In the genomic region with DNA sequence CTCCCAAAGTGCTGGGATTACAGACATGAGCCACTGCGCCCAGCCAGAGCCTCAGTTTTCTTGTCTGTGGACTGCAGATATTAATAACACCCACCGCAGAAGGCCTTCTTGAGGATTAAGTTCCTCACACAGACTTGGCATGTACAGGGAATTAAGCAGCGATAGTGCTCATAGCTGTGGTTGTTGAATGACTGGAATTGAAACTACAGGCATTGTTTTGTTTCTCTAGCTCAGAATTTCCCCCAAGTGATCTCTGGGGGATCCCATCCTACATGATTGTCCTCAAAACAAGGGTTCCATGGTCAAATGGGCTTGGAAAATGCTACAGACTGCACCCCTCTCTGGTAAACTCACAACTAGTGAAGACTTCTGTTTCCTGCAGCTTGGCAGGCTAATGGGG, we compare ENCODE assay signal across 27 cellular contexts. TPM values are rescaled to one million over a fixed set of nuclear protein-coding genes. Genes with fewer than 3 reads are reported as not detected.
DNase-seq lines count a peak whose midpoint lies in the region; ATAC-seq and TF ChIP-seq lines count a peak whose summit lies in the region.
"Had no signal": no experiment of that assay in that cellular context is flagged by ENCODE, and none has a peak within 500 bp of the region (broad histone marks: within the 10 kb centered on the region; RNA-seq: fewer than 3 reads in every experiment).

No MANE protein-coding gene starts in this region.

- intact Hi-C loops in cardiac septum (cut with DNase I) (no loop called here), Right ventricle myocardium superior (cut with DNase I) (no loop called here), heart right ventricle (cut with DNase I) (no loop called here)

- H3K9me3 ChIP-seq in HAP-1 (no peaks in the 10 kb centered on the region), right atrium auricular region (peaks cover 0 to 13% of the 10 kb centered on the region in 2 donors), heart right ventricle (peaks cover 0 to 22% (median 8%) of the 10 kb centered on the region in 11 donors)
- H3K9me3 ChIP-seq: MG63 had no signal

- H3K27me3 ChIP-seq in HAP-1 (ENCODE audit: low read depth) (no peaks in the 10 kb centered on the region), right atrium auricular region (no peaks in the 10 kb centered on the region), heart right ventricle (no peaks in the 10 kb centered on the region)
- H3K27me3 ChIP-seq: MG63 had no signal

- peak; percentile 51 for DNase-seq in cardiac septum (ENCODE audit: low spot score)
- no peak for DNase-seq in Right ventricle myocardium superior
- no peak for DNase-seq in HAP-1 (ENCODE audit: low spot score in 2 of 2)
- DNase-seq in right atrium auricular region (ENCODE audit: low spot score), result no peak
- DNase-seq in heart right ventricle, result no peak
- DNase-seq: activated CD4-positive, alpha-beta T cell treated with anti-CD3 and anti-CD28 coated beads for 4 hours; cerebellar nuclear complex; head of caudate nucleus; HFFc6; left cardiac atrium; mesenchymal stem cell; MG63; naive B cell; NCI-H748 treated with DMSO at 0.1 percent for 48 hours; occipital lobe; retina; SHP77 treated with DMSO at 0.1 percent for 48 hours; stimulated activated CD4-positive, alpha-beta T cell treated with anti-CD3 and anti-CD28 coated beads, Interleukin-4, amount 100 ng/mL, for 4 hours; T-helper 1 cell had no signal

- H3K4me1 Mint-ChIP-seq in activated T-helper 17 cell treated with anti-CD3 and anti-CD28 coated beads, Interleukin-2, amount 50 U/mL, for 72 hours, result peaks cover 2% of the 10 kb centered on the region

- no peak overlapping the region for H3K27ac Mint-ChIP-seq in activated T-helper 17 cell treated with anti-CD3 and anti-CD28 coated beads, Interleukin-2, amount 50 U/mL, for 72 hours
- H3K27ac Mint-ChIP-seq: activated naive CD4-positive, alpha-beta T cell treated with anti-CD3 and anti-CD28 coated beads, Interleukin-2, amount 50 U/mL, for 72 hours; activated T-helper 1 cell treated with anti-CD3 and anti-CD28 coated beads, Interleukin-12 subunit alpha, Interleukin-12 subunit beta, Interleukin-2, Interleukin-4 antibody, amounts not matched to agents 30 ng/mL and 10 ng/mL and 1 ng/mL, durations not matched to agents 14 hours and 24 hours and 36 hours; B cell; HFFc6; type B pancreatic cell had no signal

- no peak for ATAC-seq in Right ventricle myocardium superior (ENCODE audit: poor library complexity)
- ATAC-seq in HG03175 (IDR thresholded peaks at IDR 0.05; ENCODE audit: unreplicated experiment), result peak; percentile 43
- ATAC-seq in activated T-helper 17 cell treated with anti-CD3 and anti-CD28 coated beads, Interleukin-2, amount 50 U/mL, for 72 hours (replicated peaks), result peak; percentile 74
- no peak for ATAC-seq in GM21367 (IDR thresholded peaks at IDR 0.05; ENCODE audit: unreplicated experiment)
- no peak for ATAC-seq in heart right ventricle
- ATAC-seq: left cardiac atrium had no signal

- no peak overlapping the region for H3K4me3 Mint-ChIP-seq in activated T-helper 17 cell treated with anti-CD3 and anti-CD28 coated beads, Interleukin-2, amount 50 U/mL, for 72 hours
- H3K4me3 Mint-ChIP-seq: activated T-helper 1 cell treated with anti-CD3 and anti-CD28 coated beads, Interleukin-12 subunit alpha, Interleukin-12 subunit beta, Interleukin-2, Interleukin-4 antibody, amounts not matched to agents 30 ng/mL and 10 ng/mL and 1 ng/mL, durations not matched to agents 14 hours and 24 hours and 36 hours; B cell; HFFc6; naive B cell; type B pancreatic cell had no signal

- H3K4me1 ChIP-seq in HAP-1 (no peaks in the 10 kb centered on the region), right atrium auricular region (no peaks in the 10 kb centered on the region), heart right ventricle (no peaks in the 10 kb centered on the region)

- H3K36me3 ChIP-seq in HAP-1 (replicated peaks) (no peaks in the 10 kb centered on the region), right atrium auricular region (peaks cover 9% of the 10 kb centered on the region), heart right ventricle (peaks cover 0 to 82% (median 9%) of the 10 kb centered on the region in 9 donors)
- H3K36me3 ChIP-seq: MG63 had no signal

- 92 to 93% methylated on average over 3 of the region's 3 CpGs for WGBS in heart right ventricle, 2 donors

- H3K9me3 Mint-ChIP-seq in activated T-helper 17 cell treated with anti-CD3 and anti-CD28 coated beads, Interleukin-2, amount 50 U/mL, for 72 hours, result peaks cover 6% of the 10 kb centered on the region

- H3K36me3 Mint-ChIP-seq in activated T-helper 17 cell treated with anti-CD3 and anti-CD28 coated beads, Interleukin-2, amount 50 U/mL, for 72 hours (ENCODE audit: low read depth), result peaks cover 11% of the 10 kb centered on the region

- H3K27ac ChIP-seq in right atrium auricular region (no peak overlapping the region), heart right ventricle (no peak overlapping the region)
- H3K27ac ChIP-seq: epithelial cell of prostate had no signal

- no peaks in the 10 kb centered on the region for H3K27me3 Mint-ChIP-seq in activated T-helper 17 cell treated with anti-CD3 and anti-CD28 coated beads, Interleukin-2, amount 50 U/mL, for 72 hours
- H3K27me3 Mint-ChIP-seq: B cell, naive B cell, type B pancreatic cell had no signal

- no peak for TF ChIP-seq CTCF in right atrium auricular region (IDR thresholded peaks at IDR 0.05)
- TF ChIP-seq CTCF in heart right ventricle (IDR thresholded peaks at IDR 0.05), result no peak

- in situ Hi-C loops in HAP-1 (cut with MboI; ENCODE audit: low sequenced_read_pairs), result no loop called here

- H3K4me3 ChIP-seq in HAP-1 (no peak overlapping the region), right atrium auricular region (no peak overlapping the region), heart right ventricle (no peak overlapping the region)
- H3K4me3 ChIP-seq: MG63 had no signal

RNA-seq across cellular contexts. Expression of a gene that starts 44.2 kb away (rescaled TPM):
- total RNA-seq in cardiac septum, result 8.8 TPM
- 7.9 TPM for total RNA-seq in Right ventricle myocardium superior
- total RNA-seq in activated T-helper 17 cell treated with anti-CD3 and anti-CD28 coated beads, Interleukin-2, amount 50 U/mL, for 72 hours, result 1 to 10 TPM; 6.3 to 7.5 TPM
- total RNA-seq in right atrium auricular region, result 1 to 10 TPM; 6.5 to 7.2 TPM
- total RNA-seq in heart right ventricle, result 10 to 100 TPM in 1 of 10 donors, 1 to 10 TPM in 9; 7.1 to 12.8 (median 8.4) TPM
- 1 to 10 TPM; 4.0 to 4.7 TPM for polyA plus RNA-seq in heart right ventricle

Comparison
In these comparisons a context has a peak if more than half of its experiments do, and no peak if none do; other contexts are left out.
1. ATAC-seq: peak in HG03175 (single experiment) and activated T-helper 17 cell treated with anti-CD3 and anti-CD28 coated beads, Interleukin-2, amount 50 U/mL, for 72 hours (single experiment); none in Right ventricle myocardium superior (single experiment), GM21367 (single experiment) and heart right ventricle (0 of 8).